In the genomic region with DNA sequence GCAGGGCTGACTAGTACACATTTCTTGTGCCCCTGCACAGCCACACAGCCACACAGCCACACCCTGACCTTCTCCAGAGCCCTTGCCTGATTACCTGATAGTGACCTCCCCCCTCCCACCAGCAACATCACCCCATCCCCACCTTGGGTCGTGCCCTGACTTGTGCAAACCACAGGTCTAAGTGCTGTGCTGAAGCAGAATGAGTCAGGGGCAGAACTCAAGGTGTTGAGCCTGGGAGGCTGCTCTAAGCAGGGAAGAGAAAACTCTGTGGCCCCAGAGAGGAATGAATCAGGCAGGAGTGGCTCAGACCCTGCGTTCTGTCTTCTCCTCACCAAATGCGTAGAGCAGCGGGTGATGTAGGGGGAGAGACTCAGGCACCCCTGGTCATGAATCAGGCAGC, we compare ENCODE assay signal across 17 cellular contexts. TPM values are rescaled to one million over a fixed set of nuclear protein-coding genes. Genes with fewer than 3 reads are reported as not detected.
DNase-seq lines count a peak whose midpoint lies in the region; ATAC-seq, FAIRE-seq and TF ChIP-seq lines count a peak whose summit lies in the region.
"Had no signal": no experiment of that assay in that cellular context is flagged by ENCODE, and none has a peak within 500 bp of the region (broad histone marks: within the 10 kb centered on the region; RNA-seq: fewer than 3 reads in every experiment).

No MANE protein-coding gene starts in this region.

- in situ Hi-C loops in HepG2 (cut with HindIII; ENCODE audit: extremely low pct_ligation_motif_present, low pct_unique_long_range_greater_than_20kb) = no loop called here

- no peak overlapping the region for H3K4me3 ChIP-seq in PC-3 (ENCODE audit: low read length)
- H3K4me3 ChIP-seq in lower lobe of right lung = no peak overlapping the region
- no peak overlapping the region for H3K4me3 ChIP-seq in HepG2 (replicated peaks in 1 of 3; ENCODE audit: insufficient read depth in 1 of 3, low read depth in 2 of 3, low read length in 3 of 3)
- H3K4me3 ChIP-seq: BLaER1, SJSA1 had no signal

- POLR2A ChIA-PET in PC-3 (lab: Charles Lee; ENCODE audit: unreplicated experiment) = no interaction called here
- POLR2A ChIA-PET in HepG2 (lab: Yijun Ruan, JAX) = no interaction called here

- H2AFZ ChIP-seq in PC-3 (ENCODE audit: low read length) (no peak overlapping the region), HepG2 (ENCODE audit: low read length) (no peak overlapping the region)

- H3F3A ChIP-seq in PC-3 (ENCODE audit: low read length, unreplicated experiment) = peaks cover 6% of the 10 kb centered on the region

- H3K27me3 ChIP-seq in PC-3 (ENCODE audit: low read length) = no peaks in the 10 kb centered on the region
- H3K27me3 ChIP-seq in lower lobe of right lung (ENCODE audit: low read depth) = peaks cover 16% of the 10 kb centered on the region
- peaks cover 0 to 54% of the 10 kb centered on the region in 2 experiments; a peak in 3 of 5 replicates for H3K27me3 ChIP-seq in HepG2 (ENCODE audit: control insufficient read depth in 1 of 2, insufficient read depth in 2 of 2, low read length in 2 of 2)
- H3K27me3 ChIP-seq: BLaER1 had no signal

- H4K20me1 ChIP-seq in PC-3 (ENCODE audit: low read length) = no peaks in the 10 kb centered on the region
- no peaks in the 10 kb centered on the region for H4K20me1 ChIP-seq in HepG2 (ENCODE audit: insufficient read depth, low read length)
- H4K20me1 ChIP-seq: BLaER1 had no signal

- H3K4me1 ChIP-seq in PC-3 (ENCODE audit: insufficient read depth, low read length) (peaks cover 68% of the 10 kb centered on the region), lower lobe of right lung (no peaks in the 10 kb centered on the region), HepG2 (ENCODE audit: insufficient read depth, low read length) (peaks cover 29% of the 10 kb centered on the region)

- H3K36me3 ChIP-seq in PC-3 (ENCODE audit: low read depth, low read length) (no peaks in the 10 kb centered on the region), lower lobe of right lung (no peaks in the 10 kb centered on the region), HepG2 (replicated peaks in 1 of 2; ENCODE audit: control insufficient read depth in 1 of 2, insufficient read depth in 2 of 2, low read length in 2 of 2) (no peaks in the 10 kb centered on the region)
- H3K36me3 ChIP-seq: BLaER1, SJSA1 had no signal

- H3K9me2 ChIP-seq in PC-3 (replicated peaks; ENCODE audit: low read length) = no peaks in the 10 kb centered on the region

- TF ChIP-seq POLR2A in HepG2 (IDR thresholded peaks at IDR 0.05; ENCODE audit: insufficient read depth in 1 of 2, low read depth in 2 of 2, low read length in 2 of 2) = no peak

- H3K79me2 ChIP-seq in PC-3 (ENCODE audit: low read length) (no peaks in the 10 kb centered on the region), HepG2 (ENCODE audit: insufficient read depth, low read length) (no peaks in the 10 kb centered on the region)

- intact Hi-C loops in PC-3 (cut with micrococcal nuclease) (no loop called here), lower lobe of right lung (cut with DNase I) (no loop called here), HepG2 (cut with micrococcal nuclease; ENCODE audit: unreplicated experiment) (no loop called here)

- no peak for TF ChIP-seq EP300 in HepG2 (IDR thresholded peaks at IDR 0.05; ENCODE audit: low read depth in 2 of 2, low read length in 2 of 2)
- TF ChIP-seq EP300 in HepG2 (CRISPR knock-in tag; IDR thresholded peaks at IDR 0.05; ENCODE audit: borderline replicate concordance) = no peak

- BruUV-seq in PC-3 (replicated peaks; lab: Mats Ljungman, UMichigan) (no TSS peak), HepG2 (replicated peaks; lab: Mats Ljungman, UMichigan) (no TSS peak)

- H3K9ac ChIP-seq in PC-3 (ENCODE audit: low read length) (peak overlapping the region; percentile 64; the same call in 1 of the 2 replicates), HepG2 (ENCODE audit: insufficient read depth, low read depth, low read length) (no peak overlapping the region)
- H3K9ac ChIP-seq: BLaER1 had no signal

- peak overlapping the region; percentile 72 for H3K4me2 ChIP-seq in PC-3 (ENCODE audit: low read length)
- no peak overlapping the region for H3K4me2 ChIP-seq in HepG2 (ENCODE audit: low read depth, low read length)
- H3K4me2 ChIP-seq: BLaER1 had no signal

- 34% methylated on average over 3 of the region's 4 CpGs for WGBS in HepG2 (ENCODE audit: low lambda C conversion rate)

- TF ChIP-seq CTCF in PC-3 (conservative IDR thresholded peaks at IDR 0.05; ENCODE audit: low read depth, low read length) (no peak), lower lobe of right lung (IDR thresholded peaks at IDR 0.05) (no peak), HepG2 (CRISPR knock-in tag; IDR thresholded peaks at IDR 0.05) (no peak)

- no peak for TF ChIP-seq RAD21 in HepG2 (CRISPR knock-in tag; IDR thresholded peaks at IDR 0.05)

- H3K9me3 ChIP-seq in PC-3 (ENCODE audit: low read length) (no peaks in the 10 kb centered on the region), lower lobe of right lung (no peaks in the 10 kb centered on the region), HepG2 (ENCODE audit: low read length) (no peaks in the 10 kb centered on the region)
- H3K9me3 ChIP-seq: BLaER1, SJSA1 had no signal

- no peak for FAIRE-seq in HepG2 (lab: Jason Lieb, UNC)

- DNase-seq in stimulated activated naive CD4-positive, alpha-beta T cell treated with Interleukin-2 at 50 U/mL for 16 hours (lab: John Stamatoyannopoulos, UW) = peak; percentile 2
- DNase-seq in stimulated activated naive CD4-positive, alpha-beta T cell (lab: John Stamatoyannopoulos, UW) = no peak
- DNase-seq in PC-3 (peak; percentile 85), kidney tubule cell (ENCODE audit: low spot score) (peak; percentile 79), germinal center (ENCODE audit: low spot score) (no peak), lower lobe of right lung (no peak), NCI-H2227 (lab: John Stamatoyannopoulos, UW; ENCODE audit: unreplicated experiment) (no peak), HepG2 (ENCODE audit: low spot score) (no peak)
- DNase-seq: activated gamma-delta T cell; central memory CD4-positive, alpha-beta T cell; GDM1; MM.1S; NCI-H510A treated with DMSO at 0.1 percent for 48 hours; stimulated activated naive B cell treated with anti-CD40 and anti-IgM and Interleukin-4, amounts not matched to agents 10 μg/mL and 1 μg/mL and 100 μg/mL, for 72 hours had no signal

- CTCF ChIA-PET in PC-3 (lab: Charles Lee) = no interaction called here
- CTCF ChIA-PET in HepG2 (lab: Yijun Ruan, JAX; ENCODE audit: low intra/inter-chr PET ratio, low total read pairs) = no interaction called here

- H3K27ac ChIP-seq in PC-3 (ENCODE audit: low read length) (peak overlapping the region; percentile 92), lower lobe of right lung (no peak overlapping the region), HepG2 (ENCODE audit: extremely low read length, insufficient read depth, low read length) (no peak overlapping the region)
- H3K27ac ChIP-seq: BLaER1, SJSA1, VCaP had no signal

- ATAC-seq in PC-3 = peak; percentile 42
- no peak for ATAC-seq in lower lobe of right lung
- no peak for ATAC-seq in HepG2
- ATAC-seq: stimulated activated naive B cell treated with anti-CD40 and anti-IgM and Interleukin-4, amounts not matched to agents 10 μg/mL and 1 μg/mL and 100 μg/mL, for 72 hours had no signal

TF ChIP-seq in HepG2, 621 proteins besides CTCF, POLR2A, EP300 and RAD21 (continues in another document):
- no peak for TF ChIP-seq HIVEP1 (CRISPR knock-in tag; IDR thresholded peaks at IDR 0.05)
- no peak for TF ChIP-seq TAF1 (CRISPR knock-in tag; IDR thresholded peaks at IDR 0.05)
- TF ChIP-seq CBX5 (CRISPR knock-in tag; IDR thresholded peaks at IDR 0.05; ENCODE audit: borderline replicate concordance) = no peak
- TF ChIP-seq SRSF9 (IDR thresholded peaks at IDR 0.05; ENCODE audit: borderline replicate concordance, insufficient read depth, low read depth, low read length, poor library complexity, severe bottlenecking) = no peak
- TF ChIP-seq GTF2F1 (IDR thresholded peaks at IDR 0.05; ENCODE audit: low read length) = no peak
- no peak for TF ChIP-seq ZNF274 (CRISPR knock-in tag; IDR thresholded peaks at IDR 0.05)
- TF ChIP-seq ATF1 (CRISPR knock-in tag; IDR thresholded peaks at IDR 0.05) = no peak
- TF ChIP-seq, protein P1, sequence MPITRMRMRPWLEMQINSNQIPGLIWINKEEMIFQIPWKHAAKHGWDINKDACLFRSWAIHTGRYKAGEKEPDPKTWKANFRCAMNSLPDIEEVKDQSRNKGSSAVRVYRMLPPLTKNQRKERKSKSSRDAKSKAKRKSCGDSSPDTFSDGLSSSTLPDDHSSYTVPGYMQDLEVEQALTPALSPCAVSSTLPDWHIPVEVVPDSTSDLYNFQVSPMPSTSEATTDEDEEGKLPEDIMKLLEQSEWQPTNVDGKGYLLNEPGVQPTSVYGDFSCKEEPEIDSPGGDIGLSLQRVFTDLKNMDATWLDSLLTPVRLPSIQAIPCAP (CRISPR knock-in tag; IDR thresholded peaks at IDR 0.05; ENCODE audit: low read depth) = no peak
- no peak for TF ChIP-seq NPAS2 (CRISPR knock-in tag; IDR thresholded peaks at IDR 0.05; ENCODE audit: borderline replicate concordance)

RNA-seq across cellular contexts. Expression of a gene that starts 24.3 kb away (rescaled TPM):
- total RNA-seq in PC-3 (2014; rRNA removed) = not detected in 2 replicates
- total RNA-seq in lower lobe of right lung = 0.53 TPM
- not detected in 2 replicates for total RNA-seq in HepG2 (2016; rRNA removed; fragmentation: Illumina TruSeq; extraction: Trizol)
- not detected in 2 replicates for total RNA-seq in HepG2 (2016; cell fraction: cytosol; rRNA removed; fragmentation: Illumina TruSeq; extraction: Trizol; ENCODE audit: low read depth)
- total RNA-seq in HepG2 (2016; cell fraction: insoluble cytoplasmic fraction; rRNA removed; fragmentation: Illumina TruSeq; extraction: Trizol) = not detected in 2 replicates
- not detected in 2 replicates for total RNA-seq in HepG2 (2016; cell fraction: membrane; rRNA removed; fragmentation: Illumina TruSeq; extraction: Trizol)
- total RNA-seq in HepG2 (2016; cell fraction: nucleus; rRNA removed; fragmentation: Illumina TruSeq; extraction: Trizol) = not detected in 2 replicates
- polyA plus RNA-seq in HepG2 (2011; rRNA removed) = under 0.01 TPM in 1 of 2 replicates, not detected in the other
- polyA plus RNA-seq in HepG2 (2011; cell fraction: cytosol; rRNA removed) = not detected in 2 replicates
- not detected in 2 replicates for polyA plus RNA-seq in HepG2 (2011; cell fraction: nucleus; rRNA removed)
- 0.03 and 0.07 TPM in 2 replicates for polyA plus RNA-seq in HepG2 (2012)
- polyA plus RNA-seq in HepG2 (2016; cell fraction: cytosol; fragmentation: Illumina TruSeq; extraction: Trizol; ENCODE audit: low read depth) = not detected in 2 replicates
- not detected in 2 replicates for polyA plus RNA-seq in HepG2 (2016; cell fraction: insoluble cytoplasmic fraction; fragmentation: Illumina TruSeq; extraction: Trizol; ENCODE audit: low read depth)
- not detected in 2 replicates for polyA plus RNA-seq in HepG2 (2016; cell fraction: membrane; fragmentation: Illumina TruSeq; extraction: Trizol; ENCODE audit: low read depth)
- not detected in 2 replicates for polyA plus RNA-seq in HepG2 (2016; cell fraction: nucleus; fragmentation: Illumina TruSeq; extraction: Trizol; ENCODE audit: insufficient read depth, low read depth)
- polyA minus RNA-seq in HepG2 (2011; rRNA and poly(A)+ RNA removed; ENCODE audit: low replicate concordance) = 0.09 TPM in 1 of 2 replicates, not detected in the other
- polyA minus RNA-seq in HepG2 (2011; cell fraction: cytosol; rRNA and poly(A)+ RNA removed) = not detected in 2 replicates
- polyA minus RNA-seq in HepG2 (2011; cell fraction: nucleus; rRNA and poly(A)+ RNA removed) = not detected in 2 replicates

Comparison
In these comparisons a context has a peak if more than half of its experiments do, and no peak if none do; other contexts are left out.
1. DNase-seq: peak in stimulated activated naive CD4-positive, alpha-beta T cell treated with Interleukin-2 at 50 U/mL for 16 hours (single experiment), PC-3 (single experiment) and kidney tubule cell (single experiment); none in stimulated activated naive CD4-positive, alpha-beta T cell (0 of 6), germinal center (single experiment), lower lobe of right lung (single experiment), NCI-H2227 (single experiment) and HepG2 (single experiment).